Comparison of ENCODE assay signal across 26 cellular contexts in the genomic region with DNA sequence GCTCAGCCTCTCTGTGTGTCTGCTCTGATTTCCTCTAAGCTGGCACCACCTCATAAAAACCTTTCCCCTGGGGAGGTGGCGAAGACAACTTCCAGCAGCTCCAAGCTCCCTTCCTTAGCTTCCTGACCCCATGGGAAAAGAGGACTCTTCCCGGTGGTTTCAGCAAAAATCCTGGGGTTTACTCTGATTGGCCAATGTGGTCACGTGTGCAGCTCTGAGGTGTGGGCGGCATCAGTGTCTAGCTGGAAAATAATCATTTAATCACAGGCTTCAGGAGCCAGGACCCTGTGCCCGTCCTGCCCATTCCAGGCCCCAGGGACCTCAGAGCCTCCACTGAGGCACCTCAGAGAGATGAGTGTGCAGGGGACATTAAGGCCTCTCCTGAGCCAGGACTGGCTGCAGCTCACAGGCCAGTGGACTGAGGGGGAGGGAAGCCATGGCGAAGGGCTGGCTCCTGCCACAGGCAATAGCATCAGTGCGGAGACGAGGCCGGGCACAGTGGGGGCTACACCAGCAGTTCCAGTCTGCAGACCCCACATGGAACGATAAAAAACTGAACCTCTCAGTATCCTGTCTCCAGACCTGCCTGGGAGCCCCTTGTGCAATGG.
DNase-seq lines count a peak whose midpoint lies in the region; ATAC-seq, FAIRE-seq and TF ChIP-seq lines count a peak whose summit lies in the region.
"Had no signal": no experiment of that assay in that cellular context is flagged by ENCODE, and none has a peak within 500 bp of the region (broad histone marks: within the 10 kb centered on the region; RNA-seq: fewer than 3 reads in every experiment).

No MANE protein-coding gene starts in this region.

- TF ChIP-seq RAD21 in Ishikawa (IDR thresholded peaks at IDR 0.05; ENCODE audit: low read depth): no peak

- intact Hi-C loops in Right ventricle myocardium inferior (cut with DNase I): no loop called here

- TF ChIP-seq CTCF in right atrium auricular region (IDR thresholded peaks at IDR 0.05): no peak

- no peaks in the 10 kb centered on the region for H3K27me3 ChIP-seq in right atrium auricular region
- H3K27me3 ChIP-seq: brain microvascular endothelial cell, heart left ventricle, Peyer's patch, thyroid gland had no signal

- no peaks in the 10 kb centered on the region for H3K9me3 ChIP-seq in right atrium auricular region
- H3K9me3 ChIP-seq: heart left ventricle, Peyer's patch, thyroid gland had no signal

- no peak for ATAC-seq in Right ventricle myocardium inferior
- ATAC-seq: heart left ventricle had no signal

- no peak for FAIRE-seq in H54 (lab: Jason Lieb, UNC)

- no peak for TF ChIP-seq EP300 in Ishikawa (IDR thresholded peaks at IDR 0.05; ENCODE audit: borderline replicate concordance)

- H3K4me1 ChIP-seq in right atrium auricular region: no peaks in the 10 kb centered on the region
- H3K4me1 ChIP-seq: Peyer's patch, thyroid gland had no signal

- no peak overlapping the region for H3K27ac ChIP-seq in right atrium auricular region
- H3K27ac ChIP-seq: brain microvascular endothelial cell, heart left ventricle, Peyer's patch, thyroid gland had no signal

- no peak for TF ChIP-seq POLR2A in H54 (IDR thresholded peaks at IDR 0.05; ENCODE audit: low read depth, low read length)

- no peak overlapping the region for H3K4me3 ChIP-seq in right atrium auricular region
- H3K4me3 ChIP-seq: heart left ventricle, Peyer's patch, thyroid gland had no signal

- DNase-seq in right atrium auricular region (ENCODE audit: low spot score) (peak; percentile 23), Right ventricle myocardium inferior (ENCODE audit: missing footprints) (no peak), mesenteric fat pad (ENCODE audit: low spot score) (peak; percentile 72), ureter (ENCODE audit: low spot score) (peak; percentile 15), H54 (ENCODE audit: insufficient read length, low spot score) (no peak), NCI-H2227 (lab: John Stamatoyannopoulos, UW; ENCODE audit: unreplicated experiment) (no peak), NCI-H1694 (lab: John Stamatoyannopoulos, UW) (no peak)
- DNase-seq: activated CD4-positive, alpha-beta T cell treated with anti-CD3 and anti-CD28 coated beads, Interleukin-2, amount 50 U/mL, for 1 hour; activated gamma-delta T cell treated with Interleukin-2 at 50 U/mL for 16 hours; brain microvascular endothelial cell; CD4-positive, CD25-positive, alpha-beta regulatory T cell; DMS 273 treated with DMSO at 0.1 percent for 48 hours; effector CD4-positive, alpha-beta T cell; erythroblast; heart left ventricle; Kasumi-1; mesenchymal stem cell; naive B cell; NCI-H1694 treated with DMSO at 0.1 percent for 48 hours; NCI-H526 treated with DMSO at 0.1 percent for 48 hours; Peyer's patch; stimulated activated CD4-positive, alpha-beta T cell treated with anti-CD3 and anti-CD28 coated beads, Interleukin-12 subunit alpha, Interleukin-12 subunit beta, amount 100 ng/mL, for 4 hours; stimulated activated CD4-positive, alpha-beta T cell treated with anti-CD3 and anti-CD28 coated beads, Interleukin-4, amount 100 ng/mL, for 4 hours; stimulated activated naive CD4-positive, alpha-beta T cell treated with Interleukin-2 at 50 U/mL for 16 hours; thyroid gland had no signal

- H3K36me3 ChIP-seq in right atrium auricular region: no peaks in the 10 kb centered on the region
- H3K36me3 ChIP-seq: brain microvascular endothelial cell, heart left ventricle, Peyer's patch, thyroid gland had no signal

TF ChIP-seq in Ishikawa, 13 proteins besides CTCF, POLR2A, EP300 and RAD21:
- no peak for TF ChIP-seq YY1 (IDR thresholded peaks at IDR 0.05; ENCODE audit: low read depth)
- TF ChIP-seq, protein P1, sequence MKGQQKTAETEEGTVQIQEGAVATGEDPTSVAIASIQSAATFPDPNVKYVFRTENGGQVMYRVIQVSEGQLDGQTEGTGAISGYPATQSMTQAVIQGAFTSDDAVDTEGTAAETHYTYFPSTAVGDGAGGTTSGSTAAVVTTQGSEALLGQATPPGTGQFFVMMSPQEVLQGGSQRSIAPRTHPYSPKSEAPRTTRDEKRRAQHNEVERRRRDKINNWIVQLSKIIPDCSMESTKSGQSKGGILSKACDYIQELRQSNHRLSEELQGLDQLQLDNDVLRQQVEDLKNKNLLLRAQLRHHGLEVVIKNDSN (IDR thresholded peaks at IDR 0.05): peak; percentile 85

Comparison
In these comparisons a context has a peak if more than half of its experiments do, and no peak if none do; other contexts are left out.
1. DNase-seq: peak in right atrium auricular region (single experiment), mesenteric fat pad (single experiment) and ureter (single experiment); none in Right ventricle myocardium inferior (single experiment), H54 (single experiment), NCI-H2227 (single experiment) and NCI-H1694 (single experiment).